ENCODE assay signal across 2 cellular contexts in the genomic region with DNA sequence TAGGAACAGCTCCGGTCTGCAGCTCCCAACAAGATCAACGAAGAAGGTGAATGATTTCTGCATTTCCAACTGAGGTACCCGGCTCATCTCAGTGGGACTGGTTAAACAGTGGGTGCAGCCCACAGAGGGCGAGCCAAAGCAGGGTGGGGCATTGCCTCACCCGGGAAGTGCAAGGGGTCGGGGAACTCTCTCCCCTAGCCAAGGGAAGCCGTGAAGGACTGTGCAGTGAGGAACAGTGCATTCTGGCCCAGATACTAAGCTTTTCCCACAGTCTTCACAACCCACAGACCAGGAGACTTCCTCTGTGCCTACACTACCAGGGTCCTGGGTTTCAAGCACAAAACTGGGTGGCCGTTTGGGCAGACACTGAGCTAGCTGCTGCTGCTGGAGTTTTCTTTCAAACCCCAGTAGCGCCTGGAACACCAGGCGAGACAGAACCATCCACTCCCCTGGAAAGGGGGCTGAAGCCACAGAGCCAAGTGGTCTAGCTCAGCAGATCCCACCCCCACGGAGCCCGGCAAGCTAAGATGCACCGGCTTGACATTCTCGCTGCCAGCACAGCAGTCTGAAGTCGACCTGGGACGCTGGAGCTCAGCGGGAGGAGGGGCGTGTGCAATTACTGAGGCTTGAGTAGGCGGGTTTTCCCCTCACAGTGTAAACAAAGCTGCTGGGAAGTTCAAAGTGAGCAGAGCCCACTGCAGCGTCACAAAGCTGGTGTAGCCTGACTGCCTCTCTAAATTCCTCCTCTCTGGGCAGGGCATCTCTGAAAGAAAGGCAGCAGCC.
TF ChIP-seq lines count a peak whose summit lies in the region.

No MANE protein-coding gene starts in this region.

TF ChIP-seq in HEK293, 187 proteins besides CTCF, POLR2A, EP300 and RAD21 (continued from another document and continues in another):
- TF ChIP-seq, protein P1, sequence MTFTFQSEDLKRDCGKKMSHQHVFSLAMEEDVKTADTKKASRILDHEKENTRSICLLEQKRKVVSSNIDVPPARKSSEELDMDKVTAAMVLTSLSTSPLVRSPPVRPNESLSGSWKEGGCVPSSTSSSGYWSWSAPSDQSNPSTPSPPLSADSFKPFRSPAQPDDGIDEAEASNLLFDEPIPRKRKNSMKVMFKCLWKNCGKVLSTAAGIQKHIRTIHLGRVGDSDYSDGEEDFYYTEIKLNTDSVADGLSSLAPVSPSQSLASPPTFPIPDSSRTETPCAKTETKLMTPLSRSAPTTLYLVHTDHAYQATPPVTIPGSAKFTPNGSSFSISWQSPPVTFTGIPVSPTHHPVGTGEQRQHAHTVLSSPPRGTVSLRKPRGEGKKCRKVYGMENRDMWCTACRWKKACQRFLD (tag by site-specific recombination; IDR thresholded peaks at IDR 0.05): no peak
- peak; percentile 89 for TF ChIP-seq ZFHX2 (tag by site-specific recombination; conservative IDR thresholded peaks at IDR 0.05)
- TF ChIP-seq, protein P2, sequence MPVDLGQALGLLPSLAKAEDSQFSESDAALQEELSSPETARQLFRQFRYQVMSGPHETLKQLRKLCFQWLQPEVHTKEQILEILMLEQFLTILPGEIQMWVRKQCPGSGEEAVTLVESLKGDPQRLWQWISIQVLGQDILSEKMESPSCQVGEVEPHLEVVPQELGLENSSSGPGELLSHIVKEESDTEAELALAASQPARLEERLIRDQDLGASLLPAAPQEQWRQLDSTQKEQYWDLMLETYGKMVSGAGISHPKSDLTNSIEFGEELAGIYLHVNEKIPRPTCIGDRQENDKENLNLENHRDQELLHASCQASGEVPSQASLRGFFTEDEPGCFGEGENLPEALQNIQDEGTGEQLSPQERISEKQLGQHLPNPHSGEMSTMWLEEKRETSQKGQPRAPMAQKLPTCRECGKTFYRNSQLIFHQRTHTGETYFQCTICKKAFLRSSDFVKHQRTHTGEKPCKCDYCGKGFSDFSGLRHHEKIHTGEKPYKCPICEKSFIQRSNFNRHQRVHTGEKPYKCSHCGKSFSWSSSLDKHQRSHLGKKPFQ (tag by site-specific recombination; IDR thresholded peaks at IDR 0.05): no peak
- TF ChIP-seq ZNF629 (tag by site-specific recombination; IDR thresholded peaks at IDR 0.05): peak; percentile 36
- no peak for TF ChIP-seq ZNF510 (tag by site-specific recombination; IDR thresholded peaks at IDR 0.05; ENCODE audit: insufficient replicate concordance)
- TF ChIP-seq ZNF366 (tag by site-specific recombination; conservative IDR thresholded peaks at IDR 0.05): no peak
- TF ChIP-seq, protein P3, sequence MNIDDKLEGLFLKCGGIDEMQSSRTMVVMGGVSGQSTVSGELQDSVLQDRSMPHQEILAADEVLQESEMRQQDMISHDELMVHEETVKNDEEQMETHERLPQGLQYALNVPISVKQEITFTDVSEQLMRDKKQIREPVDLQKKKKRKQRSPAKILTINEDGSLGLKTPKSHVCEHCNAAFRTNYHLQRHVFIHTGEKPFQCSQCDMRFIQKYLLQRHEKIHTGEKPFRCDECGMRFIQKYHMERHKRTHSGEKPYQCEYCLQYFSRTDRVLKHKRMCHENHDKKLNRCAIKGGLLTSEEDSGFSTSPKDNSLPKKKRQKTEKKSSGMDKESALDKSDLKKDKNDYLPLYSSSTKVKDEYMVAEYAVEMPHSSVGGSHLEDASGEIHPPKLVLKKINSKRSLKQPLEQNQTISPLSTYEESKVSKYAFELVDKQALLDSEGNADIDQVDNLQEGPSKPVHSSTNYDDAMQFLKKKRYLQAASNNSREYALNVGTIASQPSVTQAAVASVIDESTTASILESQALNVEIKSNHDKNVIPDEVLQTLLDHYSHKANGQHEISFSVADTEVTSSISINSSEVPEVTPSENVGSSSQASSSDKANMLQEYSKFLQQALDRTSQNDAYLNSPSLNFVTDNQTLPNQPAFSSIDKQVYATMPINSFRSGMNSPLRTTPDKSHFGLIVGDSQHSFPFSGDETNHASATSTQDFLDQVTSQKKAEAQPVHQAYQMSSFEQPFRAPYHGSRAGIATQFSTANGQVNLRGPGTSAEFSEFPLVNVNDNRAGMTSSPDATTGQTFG (tag by site-specific recombination; IDR thresholded peaks at IDR 0.05; ENCODE audit: borderline replicate concordance): no peak
- TF ChIP-seq ZSCAN23 (tag by site-specific recombination; IDR thresholded peaks at IDR 0.05): no peak
- no peak for TF ChIP-seq YY1 (tag by site-specific recombination; IDR thresholded peaks at IDR 0.05)
- no peak for TF ChIP-seq SCRT1 (tag by site-specific recombination; IDR thresholded peaks at IDR 0.05; ENCODE audit: borderline replicate concordance)
- no peak for TF ChIP-seq ZNF169 (tag by site-specific recombination; IDR thresholded peaks at IDR 0.05)
- TF ChIP-seq, protein P4, sequence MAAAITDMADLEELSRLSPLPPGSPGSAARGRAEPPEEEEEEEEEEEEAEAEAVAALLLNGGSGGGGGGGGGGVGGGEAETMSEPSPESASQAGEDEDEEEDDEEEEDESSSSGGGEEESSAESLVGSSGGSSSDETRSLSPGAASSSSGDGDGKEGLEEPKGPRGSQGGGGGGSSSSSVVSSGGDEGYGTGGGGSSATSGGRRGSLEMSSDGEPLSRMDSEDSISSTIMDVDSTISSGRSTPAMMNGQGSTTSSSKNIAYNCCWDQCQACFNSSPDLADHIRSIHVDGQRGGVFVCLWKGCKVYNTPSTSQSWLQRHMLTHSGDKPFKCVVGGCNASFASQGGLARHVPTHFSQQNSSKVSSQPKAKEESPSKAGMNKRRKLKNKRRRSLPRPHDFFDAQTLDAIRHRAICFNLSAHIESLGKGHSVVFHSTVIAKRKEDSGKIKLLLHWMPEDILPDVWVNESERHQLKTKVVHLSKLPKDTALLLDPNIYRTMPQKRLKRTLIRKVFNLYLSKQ (tag by site-specific recombination; IDR thresholded peaks at IDR 0.05; ENCODE audit: borderline replicate concordance): no peak
- TF ChIP-seq, protein P5, sequence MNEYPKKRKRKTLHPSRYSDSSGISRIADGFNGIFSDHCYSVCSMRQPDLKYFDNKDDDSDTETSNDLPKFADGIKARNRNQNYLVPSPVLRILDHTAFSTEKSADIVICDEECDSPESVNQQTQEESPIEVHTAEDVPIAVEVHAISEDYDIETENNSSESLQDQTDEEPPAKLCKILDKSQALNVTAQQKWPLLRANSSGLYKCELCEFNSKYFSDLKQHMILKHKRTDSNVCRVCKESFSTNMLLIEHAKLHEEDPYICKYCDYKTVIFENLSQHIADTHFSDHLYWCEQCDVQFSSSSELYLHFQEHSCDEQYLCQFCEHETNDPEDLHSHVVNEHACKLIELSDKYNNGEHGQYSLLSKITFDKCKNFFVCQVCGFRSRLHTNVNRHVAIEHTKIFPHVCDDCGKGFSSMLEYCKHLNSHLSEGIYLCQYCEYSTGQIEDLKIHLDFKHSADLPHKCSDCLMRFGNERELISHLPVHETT (tag by site-specific recombination; IDR thresholded peaks at IDR 0.05): no peak
- peak; percentile 76 for TF ChIP-seq EGR2 (tag by site-specific recombination; IDR thresholded peaks at IDR 0.05; ENCODE audit: low read depth)
- peak; percentile 67 for TF ChIP-seq GLIS1 (tag by site-specific recombination; IDR thresholded peaks at IDR 0.05)
- TF ChIP-seq SP2 (tag by site-specific recombination; IDR thresholded peaks at IDR 0.05): peak; percentile 41
- TF ChIP-seq, protein P6, sequence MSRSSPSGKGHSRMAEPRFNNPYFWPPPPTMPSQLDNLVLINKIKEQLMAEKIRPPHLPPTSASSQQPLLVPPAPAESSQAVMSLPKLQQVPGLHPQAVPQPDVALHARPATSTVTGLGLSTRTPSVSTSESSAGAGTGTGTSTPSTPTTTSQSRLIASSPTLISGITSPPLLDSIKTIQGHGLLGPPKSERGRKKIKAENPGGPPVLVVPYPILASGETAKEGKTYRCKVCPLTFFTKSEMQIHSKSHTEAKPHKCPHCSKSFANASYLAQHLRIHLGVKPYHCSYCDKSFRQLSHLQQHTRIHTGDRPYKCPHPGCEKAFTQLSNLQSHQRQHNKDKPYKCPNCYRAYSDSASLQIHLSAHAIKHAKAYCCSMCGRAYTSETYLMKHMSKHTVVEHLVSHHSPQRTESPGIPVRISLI (tag by site-specific recombination; IDR thresholded peaks at IDR 0.05): no peak

TF ChIP-seq in HepG2, 621 proteins besides CTCF, POLR2A, EP300 and RAD21 (continued from another document and continues in another):
- TF ChIP-seq, protein P7, sequence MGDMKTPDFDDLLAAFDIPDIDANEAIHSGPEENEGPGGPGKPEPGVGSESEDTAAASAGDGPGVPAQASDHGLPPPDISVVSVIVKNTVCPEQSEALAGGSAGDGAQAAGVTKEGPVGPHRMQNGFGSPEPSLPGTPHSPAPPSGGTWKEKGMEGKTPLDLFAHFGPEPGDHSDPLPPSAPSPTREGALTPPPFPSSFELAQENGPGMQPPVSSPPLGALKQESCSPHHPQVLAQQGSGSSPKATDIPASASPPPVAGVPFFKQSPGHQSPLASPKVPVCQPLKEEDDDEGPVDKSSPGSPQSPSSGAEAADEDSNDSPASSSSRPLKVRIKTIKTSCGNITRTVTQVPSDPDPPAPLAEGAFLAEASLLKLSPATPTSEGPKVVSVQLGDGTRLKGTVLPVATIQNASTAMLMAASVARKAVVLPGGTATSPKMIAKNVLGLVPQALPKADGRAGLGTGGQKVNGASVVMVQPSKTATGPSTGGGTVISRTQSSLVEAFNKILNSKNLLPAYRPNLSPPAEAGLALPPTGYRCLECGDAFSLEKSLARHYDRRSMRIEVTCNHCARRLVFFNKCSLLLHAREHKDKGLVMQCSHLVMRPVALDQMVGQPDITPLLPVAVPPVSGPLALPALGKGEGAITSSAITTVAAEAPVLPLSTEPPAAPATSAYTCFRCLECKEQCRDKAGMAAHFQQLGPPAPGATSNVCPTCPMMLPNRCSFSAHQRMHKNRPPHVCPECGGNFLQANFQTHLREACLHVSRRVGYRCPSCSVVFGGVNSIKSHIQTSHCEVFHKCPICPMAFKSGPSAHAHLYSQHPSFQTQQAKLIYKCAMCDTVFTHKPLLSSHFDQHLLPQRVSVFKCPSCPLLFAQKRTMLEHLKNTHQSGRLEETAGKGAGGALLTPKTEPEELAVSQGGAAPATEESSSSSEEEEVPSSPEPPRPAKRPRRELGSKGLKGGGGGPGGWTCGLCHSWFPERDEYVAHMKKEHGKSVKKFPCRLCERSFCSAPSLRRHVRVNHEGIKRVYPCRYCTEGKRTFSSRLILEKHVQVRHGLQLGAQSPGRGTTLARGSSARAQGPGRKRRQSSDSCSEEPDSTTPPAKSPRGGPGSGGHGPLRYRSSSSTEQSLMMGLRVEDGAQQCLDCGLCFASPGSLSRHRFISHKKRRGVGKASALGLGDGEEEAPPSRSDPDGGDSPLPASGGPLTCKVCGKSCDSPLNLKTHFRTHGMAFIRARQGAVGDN (CRISPR knock-in tag; IDR thresholded peaks at IDR 0.05): peak; percentile 67
- TF ChIP-seq SAP130 (CRISPR knock-in tag; IDR thresholded peaks at IDR 0.05; ENCODE audit: low read depth) (peak; percentile 32; the same call in 1 of the 2 replicates), ZNF292 (CRISPR knock-in tag; IDR thresholded peaks at IDR 0.05; ENCODE audit: borderline replicate concordance, low read depth) (peak; percentile 65; the same call in 1 of the 2 replicates), FOSL2 (CRISPR knock-in tag; IDR thresholded peaks at IDR 0.05) (peak; percentile 25; the same call in 1 of the 2 replicates), ZNF598 (CRISPR knock-in tag; IDR thresholded peaks at IDR 0.05; ENCODE audit: borderline replicate concordance) (no peak), FOXA3 (CRISPR knock-in tag; IDR thresholded peaks at IDR 0.05) (peak; percentile 78), POGZ (CRISPR knock-in tag; IDR thresholded peaks at IDR 0.05) (peak; percentile 41; the same call in 1 of the 2 replicates), ZNF12 (CRISPR knock-in tag; IDR thresholded peaks at IDR 0.05) (peak; percentile 41; the same call in 1 of the 2 replicates), SP5 (CRISPR knock-in tag; IDR thresholded peaks at IDR 0.05; ENCODE audit: borderline replicate concordance, low read depth) (peak; percentile 83), ZMYM3 (CRISPR knock-in tag; IDR thresholded peaks at IDR 0.05) (no peak)
- TF ChIP-seq, protein P8, sequence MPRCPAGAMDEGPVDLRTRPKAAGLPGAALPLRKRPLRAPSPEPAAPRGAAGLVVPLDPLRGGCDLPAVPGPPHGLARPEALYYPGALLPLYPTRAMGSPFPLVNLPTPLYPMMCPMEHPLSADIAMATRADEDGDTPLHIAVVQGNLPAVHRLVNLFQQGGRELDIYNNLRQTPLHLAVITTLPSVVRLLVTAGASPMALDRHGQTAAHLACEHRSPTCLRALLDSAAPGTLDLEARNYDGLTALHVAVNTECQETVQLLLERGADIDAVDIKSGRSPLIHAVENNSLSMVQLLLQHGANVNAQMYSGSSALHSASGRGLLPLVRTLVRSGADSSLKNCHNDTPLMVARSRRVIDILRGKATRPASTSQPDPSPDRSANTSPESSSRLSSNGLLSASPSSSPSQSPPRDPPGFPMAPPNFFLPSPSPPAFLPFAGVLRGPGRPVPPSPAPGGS (CRISPR knock-in tag; IDR thresholded peaks at IDR 0.05): peak; percentile 65; the same call in 1 of the 2 replicates
- TF ChIP-seq, protein P9, sequence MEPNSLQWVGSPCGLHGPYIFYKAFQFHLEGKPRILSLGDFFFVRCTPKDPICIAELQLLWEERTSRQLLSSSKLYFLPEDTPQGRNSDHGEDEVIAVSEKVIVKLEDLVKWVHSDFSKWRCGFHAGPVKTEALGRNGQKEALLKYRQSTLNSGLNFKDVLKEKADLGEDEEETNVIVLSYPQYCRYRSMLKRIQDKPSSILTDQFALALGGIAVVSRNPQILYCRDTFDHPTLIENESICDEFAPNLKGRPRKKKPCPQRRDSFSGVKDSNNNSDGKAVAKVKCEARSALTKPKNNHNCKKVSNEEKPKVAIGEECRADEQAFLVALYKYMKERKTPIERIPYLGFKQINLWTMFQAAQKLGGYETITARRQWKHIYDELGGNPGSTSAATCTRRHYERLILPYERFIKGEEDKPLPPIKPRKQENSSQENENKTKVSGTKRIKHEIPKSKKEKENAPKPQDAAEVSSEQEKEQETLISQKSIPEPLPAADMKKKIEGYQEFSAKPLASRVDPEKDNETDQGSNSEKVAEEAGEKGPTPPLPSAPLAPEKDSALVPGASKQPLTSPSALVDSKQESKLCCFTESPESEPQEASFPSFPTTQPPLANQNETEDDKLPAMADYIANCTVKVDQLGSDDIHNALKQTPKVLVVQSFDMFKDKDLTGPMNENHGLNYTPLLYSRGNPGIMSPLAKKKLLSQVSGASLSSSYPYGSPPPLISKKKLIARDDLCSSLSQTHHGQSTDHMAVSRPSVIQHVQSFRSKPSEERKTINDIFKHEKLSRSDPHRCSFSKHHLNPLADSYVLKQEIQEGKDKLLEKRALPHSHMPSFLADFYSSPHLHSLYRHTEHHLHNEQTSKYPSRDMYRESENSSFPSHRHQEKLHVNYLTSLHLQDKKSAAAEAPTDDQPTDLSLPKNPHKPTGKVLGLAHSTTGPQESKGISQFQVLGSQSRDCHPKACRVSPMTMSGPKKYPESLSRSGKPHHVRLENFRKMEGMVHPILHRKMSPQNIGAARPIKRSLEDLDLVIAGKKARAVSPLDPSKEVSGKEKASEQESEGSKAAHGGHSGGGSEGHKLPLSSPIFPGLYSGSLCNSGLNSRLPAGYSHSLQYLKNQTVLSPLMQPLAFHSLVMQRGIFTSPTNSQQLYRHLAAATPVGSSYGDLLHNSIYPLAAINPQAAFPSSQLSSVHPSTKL (CRISPR knock-in tag; IDR thresholded peaks at IDR 0.05): peak; percentile 28; the same call in 1 of the 2 replicates
- TF ChIP-seq, protein P10, sequence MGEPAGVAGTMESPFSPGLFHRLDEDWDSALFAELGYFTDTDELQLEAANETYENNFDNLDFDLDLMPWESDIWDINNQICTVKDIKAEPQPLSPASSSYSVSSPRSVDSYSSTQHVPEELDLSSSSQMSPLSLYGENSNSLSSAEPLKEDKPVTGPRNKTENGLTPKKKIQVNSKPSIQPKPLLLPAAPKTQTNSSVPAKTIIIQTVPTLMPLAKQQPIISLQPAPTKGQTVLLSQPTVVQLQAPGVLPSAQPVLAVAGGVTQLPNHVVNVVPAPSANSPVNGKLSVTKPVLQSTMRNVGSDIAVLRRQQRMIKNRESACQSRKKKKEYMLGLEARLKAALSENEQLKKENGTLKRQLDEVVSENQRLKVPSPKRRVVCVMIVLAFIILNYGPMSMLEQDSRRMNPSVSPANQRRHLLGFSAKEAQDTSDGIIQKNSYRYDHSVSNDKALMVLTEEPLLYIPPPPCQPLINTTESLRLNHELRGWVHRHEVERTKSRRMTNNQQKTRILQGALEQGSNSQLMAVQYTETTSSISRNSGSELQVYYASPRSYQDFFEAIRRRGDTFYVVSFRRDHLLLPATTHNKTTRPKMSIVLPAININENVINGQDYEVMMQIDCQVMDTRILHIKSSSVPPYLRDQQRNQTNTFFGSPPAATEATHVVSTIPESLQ (CRISPR knock-in tag; conservative IDR thresholded peaks at IDR 0.05): no peak
